1 cellular context compared by ENCODE assay signal in the genomic region with DNA sequence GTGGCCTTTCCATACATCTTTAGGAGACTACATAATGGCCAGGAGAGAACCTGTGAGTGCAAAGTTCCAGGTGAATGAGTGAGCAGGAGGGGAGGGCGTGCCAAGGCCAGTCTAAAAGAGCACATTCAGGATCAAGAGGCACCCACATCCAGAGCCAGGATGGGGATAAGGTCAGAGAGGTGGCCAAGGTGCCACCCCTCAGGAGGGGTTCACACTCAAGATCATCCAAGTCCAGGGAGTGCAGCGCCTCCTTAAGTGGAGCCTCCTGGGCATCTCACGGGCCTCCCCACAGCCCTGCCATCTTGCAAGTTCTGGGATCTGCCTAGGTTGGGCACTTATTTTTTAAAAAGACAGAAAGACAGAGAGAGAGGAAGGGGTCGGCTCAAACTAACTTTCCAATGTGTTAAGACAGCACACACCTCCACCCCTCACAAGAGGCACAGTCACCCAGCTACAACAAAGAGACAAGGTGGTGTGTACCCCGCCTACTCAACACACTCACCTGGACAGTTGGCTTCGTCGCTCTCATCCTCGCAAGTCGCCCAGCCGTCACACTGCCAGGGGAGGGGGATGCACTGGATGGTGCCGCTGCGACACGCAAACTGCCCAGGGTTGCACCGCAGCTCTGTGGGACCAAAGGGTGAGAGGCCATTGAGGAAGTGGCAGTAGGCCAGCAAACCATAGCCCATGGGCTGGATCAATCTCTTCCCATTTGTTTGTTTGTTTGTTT.
TF ChIP-seq lines count a peak whose summit lies in the region.

No MANE protein-coding gene starts in this region.

TF ChIP-seq in WTC11, 78 proteins besides CTCF, POLR2A, EP300 and RAD21 (continued from another document):
- TF ChIP-seq, protein P1, sequence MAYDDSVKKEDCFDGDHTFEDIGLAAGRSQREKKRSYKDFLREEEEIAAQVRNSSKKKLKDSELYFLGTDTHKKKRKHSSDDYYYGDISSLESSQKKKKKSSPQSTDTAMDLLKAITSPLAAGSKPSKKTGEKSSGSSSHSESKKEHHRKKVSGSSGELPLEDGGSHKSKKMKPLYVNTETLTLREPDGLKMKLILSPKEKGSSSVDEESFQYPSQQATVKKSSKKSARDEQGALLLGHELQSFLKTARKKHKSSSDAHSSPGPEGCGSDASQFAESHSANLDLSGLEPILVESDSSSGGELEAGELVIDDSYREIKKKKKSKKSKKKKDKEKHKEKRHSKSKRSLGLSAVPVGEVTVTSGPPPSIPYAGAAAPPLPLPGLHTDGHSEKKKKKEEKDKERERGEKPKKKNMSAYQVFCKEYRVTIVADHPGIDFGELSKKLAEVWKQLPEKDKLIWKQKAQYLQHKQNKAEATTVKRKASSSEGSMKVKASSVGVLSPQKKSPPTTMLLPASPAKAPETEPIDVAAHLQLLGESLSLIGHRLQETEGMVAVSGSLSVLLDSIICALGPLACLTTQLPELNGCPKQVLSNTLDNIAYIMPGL (CRISPR knock-in tag; IDR thresholded peaks at IDR 0.05) = no peak
- no peak for TF ChIP-seq CREM (CRISPR knock-in tag; IDR thresholded peaks at IDR 0.05)
- TF ChIP-seq CBFB (CRISPR knock-in tag; IDR thresholded peaks at IDR 0.05; ENCODE audit: low read depth) = no peak
- no peak for TF ChIP-seq RELA (CRISPR knock-in tag; IDR thresholded peaks at IDR 0.05; ENCODE audit: borderline replicate concordance)
- TF ChIP-seq ESRRA (CRISPR knock-in tag; IDR thresholded peaks at IDR 0.05; ENCODE audit: borderline replicate concordance) = no peak
- TF ChIP-seq ELF4 (CRISPR knock-in tag; IDR thresholded peaks at IDR 0.05; ENCODE audit: low read depth) = no peak
- no peak for TF ChIP-seq PREB (CRISPR knock-in tag; IDR thresholded peaks at IDR 0.05; ENCODE audit: borderline replicate concordance)
- TF ChIP-seq, protein P2, sequence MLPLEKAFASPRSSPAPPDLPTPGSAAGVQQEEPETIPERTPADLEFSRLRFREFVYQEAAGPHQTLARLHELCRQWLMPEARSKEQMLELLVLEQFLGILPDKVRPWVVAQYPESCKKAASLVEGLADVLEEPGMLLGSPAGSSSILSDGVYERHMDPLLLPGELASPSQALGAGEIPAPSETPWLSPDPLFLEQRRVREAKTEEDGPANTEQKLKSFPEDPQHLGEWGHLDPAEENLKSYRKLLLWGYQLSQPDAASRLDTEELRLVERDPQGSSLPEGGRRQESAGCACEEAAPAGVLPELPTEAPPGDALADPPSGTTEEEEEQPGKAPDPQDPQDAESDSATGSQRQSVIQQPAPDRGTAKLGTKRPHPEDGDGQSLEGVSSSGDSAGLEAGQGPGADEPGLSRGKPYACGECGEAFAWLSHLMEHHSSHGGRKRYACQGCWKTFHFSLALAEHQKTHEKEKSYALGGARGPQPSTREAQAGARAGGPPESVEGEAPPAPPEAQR (CRISPR knock-in tag; IDR thresholded peaks at IDR 0.05) = no peak
- TF ChIP-seq NFE2L1 (CRISPR knock-in tag; IDR thresholded peaks at IDR 0.05) = no peak
